In the genomic region with DNA sequence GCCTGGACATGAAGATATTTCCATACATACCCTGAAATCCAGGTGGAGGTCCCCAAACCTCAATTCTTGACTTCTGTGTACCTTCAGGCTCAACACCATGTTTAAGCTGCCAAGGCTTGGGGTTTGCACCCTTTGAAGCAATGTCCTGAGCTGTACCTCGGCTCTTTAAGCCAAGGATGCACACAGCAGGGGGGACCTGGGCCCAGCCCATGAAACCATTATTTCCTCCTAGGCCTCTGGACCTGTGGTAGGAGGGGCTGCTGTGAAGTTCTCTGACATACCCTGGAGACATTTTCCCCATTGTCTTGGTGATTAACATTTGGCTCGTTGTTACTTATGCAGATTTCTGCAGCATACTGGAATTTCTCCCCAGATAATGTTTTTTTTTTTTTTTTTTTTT, we compare ENCODE assay signal across 26 cellular contexts.
"Had no signal": no experiment of that assay in that cellular context is flagged by ENCODE, and none has a peak within 500 bp of the region (broad histone marks: within the 10 kb centered on the region; RNA-seq: fewer than 3 reads in every experiment).

No MANE protein-coding gene starts in this region.

- H3K9me3 ChIP-seq: suprapubic skin, testis, thoracic aorta, thyroid gland, tibial artery, tibial nerve, transverse colon, upper lobe of left lung, upper lobe of right lung, uterus, vagina had no signal

- H3K27me3 ChIP-seq: stomach, suprapubic skin, testis, thyroid gland, tibial artery, tibial nerve, transverse colon, upper lobe of left lung, upper lobe of right lung, uterus, vagina had no signal

- ATAC-seq: stimulated activated memory B cell treated with anti-CD40 and anti-IgM and Interleukin-4, amounts not matched to agents 10 μg/mL and 1 μg/mL and 100 μg/mL, for 72 hours; stimulated activated naive B cell treated with anti-CD40 and anti-IgM and Interleukin-4, amounts not matched to agents 10 μg/mL and 1 μg/mL and 100 μg/mL, for 72 hours; stimulated activated naive CD8-positive, alpha-beta T cell treated with anti-CD3 and anti-CD28 coated beads, Interleukin-15, amount 100 ng/mL, for 72 hours; stimulated activated naive CD8-positive, alpha-beta T cell treated with anti-CD3 and anti-CD28 coated beads, Interleukin-15, Interleukin-2, amounts not matched to agents 100 U/mL and 50 U/mL, for 24 hours; upper lobe of right lung had no signal

- FAIRE-seq: urothelium cell line had no signal

- H3K4me1 ChIP-seq: stomach, suprapubic skin, testis, thyroid gland, tibial artery, tibial nerve, transverse colon, upper lobe of left lung, upper lobe of right lung, uterus, vagina had no signal

- DNase-seq: stimulated activated CD4-positive, alpha-beta T cell treated with anti-CD3 and anti-CD28 coated beads, Interleukin-2, amount 100 ng/mL, for 48 hours; stimulated activated CD4-positive, alpha-beta T cell treated with anti-CD3 and anti-CD28 coated beads, Interleukin-4, amount 100 ng/mL, for 1 hour; stimulated activated CD4-positive, alpha-beta T cell treated with anti-CD3 and anti-CD28 coated beads, Interleukin-4, amount 100 ng/mL, for 24 hours; stimulated activated CD4-positive, alpha-beta T cell treated with anti-CD3 and anti-CD28 coated beads, Interleukin-4, amount 100 ng/mL, for 4 hours; stimulated activated CD8-positive, alpha-beta memory T cell treated with anti-CD3 and anti-CD28 coated beads, Interleukin-4, amount 100 ng/mL, for 48 hours; stimulated activated naive B cell treated with anti-CD40 and anti-IgM and Interleukin-4, amounts not matched to agents 10 μg/mL and 1 μg/mL and 100 μg/mL, for 72 hours; stimulated activated naive CD4-positive, alpha-beta T cell; stimulated activated naive CD4-positive, alpha-beta T cell treated with Interleukin-2 at 50 U/mL for 16 hours; stimulated activated naive CD8-positive, alpha-beta T cell treated with anti-CD3 and anti-CD28 coated beads, Interleukin-15, amount 100 ng/mL, for 72 hours; stimulated activated naive CD8-positive, alpha-beta T cell treated with anti-CD3 and anti-CD28 coated beads, Interleukin-15, Interleukin-2, amounts not matched to agents 100 U/mL and 50 U/mL, for 24 hours; stomach; substantia nigra; testis; thyroid gland; transverse colon; trophoblast cell; upper lobe of left lung; upper lobe of right lung; uterus had no signal

- H3K4me3 ChIP-seq: stomach, suprapubic skin, testis, thoracic aorta, thyroid gland, tibial artery, tibial nerve, transverse colon, upper lobe of left lung, upper lobe of right lung, uterus, vagina had no signal

- H3K36me3 ChIP-seq: stomach, suprapubic skin, thoracic aorta, thyroid gland, tibial artery, tibial nerve, transverse colon, upper lobe of left lung, upper lobe of right lung, uterus, vagina had no signal

- H3K27ac ChIP-seq: stomach, suprapubic skin, testis, thoracic aorta, thyroid gland, tibial artery, tibial nerve, transverse colon, upper lobe of left lung, upper lobe of right lung, uterus, vagina had no signal
